21 cellular contexts compared by ENCODE assay signal in genomic region chr7:26608402-26608801, GRCh38.
"Had no signal": no experiment of that assay in that cellular context is flagged by ENCODE, and none has a peak within 500 bp of the region (broad histone marks: within the 10 kb centered on the region; RNA-seq: fewer than 3 reads in every experiment).

No MANE protein-coding gene starts in this region.

- H3K9me2 ChIP-seq: SK-N-SH had no signal

- H3K9me3 ChIP-seq: SK-N-SH had no signal

- DNase-seq: Kasumi-1, MV-4-11, NCI-H1048, NCI-H1105, NCI-H1417 treated with DMSO at 0.1 percent for 48 hours, NCI-H1694 treated with DMSO at 0.1 percent for 48 hours, NCI-H1930, NCI-H2081, NCI-H2107, NCI-H2227 treated with DMSO at 0.1 percent for 48 hours, NCI-H446, NCI-H510A, NCI-H524 treated with DMSO at 0.1 percent for 48 hours, NCI-H774, SHP77, SK-N-SH, SW 1271 had no signal

- H3K4me3 ChIP-seq: K562 had no signal

- H3K4me2 ChIP-seq: KMS-11, SK-N-SH had no signal

- H3K27ac ChIP-seq: KMS-11, RWPE1 had no signal

- H3K9ac ChIP-seq: KMS-11, SK-N-SH had no signal

- ATAC-seq: K562, Panc1 had no signal
